Comparison of ENCODE assay signal across 1 cellular context in the genomic region with DNA sequence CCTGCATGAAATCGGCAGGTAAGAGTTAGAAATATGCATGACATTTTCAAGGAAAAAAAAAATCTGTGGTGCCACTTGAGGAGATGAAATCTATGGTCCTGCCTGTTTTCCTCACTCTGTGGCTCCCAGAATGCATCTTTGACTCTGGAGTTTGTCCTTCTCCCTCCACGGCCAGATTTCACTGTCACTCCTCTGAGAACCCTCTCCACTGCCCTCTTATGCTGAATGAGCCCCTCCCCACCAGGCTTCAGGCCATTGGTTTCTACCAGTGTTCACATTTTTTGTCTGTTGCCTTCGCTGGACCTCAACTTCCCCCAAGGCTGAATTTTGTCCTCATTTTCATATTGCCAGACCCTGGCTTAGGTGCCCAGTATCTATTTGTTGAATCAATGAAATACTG.
TF ChIP-seq lines count a peak whose summit lies in the region.

No MANE protein-coding gene starts in this region.

TF ChIP-seq in SK-N-SH, 30 proteins besides CTCF, POLR2A, EP300 and RAD21:
- TF ChIP-seq USF1 (IDR thresholded peaks at IDR 0.05; ENCODE audit: borderline replicate concordance, low read depth) (no peak), GABPA (IDR thresholded peaks at IDR 0.05; ENCODE audit: low read depth) (no peak), RXRA (IDR thresholded peaks at IDR 0.05; ENCODE audit: borderline replicate concordance, low read depth) (no peak)
TF ChIP-seq in SK-N-SH: peak in this region for 0.
